In the genomic region with DNA sequence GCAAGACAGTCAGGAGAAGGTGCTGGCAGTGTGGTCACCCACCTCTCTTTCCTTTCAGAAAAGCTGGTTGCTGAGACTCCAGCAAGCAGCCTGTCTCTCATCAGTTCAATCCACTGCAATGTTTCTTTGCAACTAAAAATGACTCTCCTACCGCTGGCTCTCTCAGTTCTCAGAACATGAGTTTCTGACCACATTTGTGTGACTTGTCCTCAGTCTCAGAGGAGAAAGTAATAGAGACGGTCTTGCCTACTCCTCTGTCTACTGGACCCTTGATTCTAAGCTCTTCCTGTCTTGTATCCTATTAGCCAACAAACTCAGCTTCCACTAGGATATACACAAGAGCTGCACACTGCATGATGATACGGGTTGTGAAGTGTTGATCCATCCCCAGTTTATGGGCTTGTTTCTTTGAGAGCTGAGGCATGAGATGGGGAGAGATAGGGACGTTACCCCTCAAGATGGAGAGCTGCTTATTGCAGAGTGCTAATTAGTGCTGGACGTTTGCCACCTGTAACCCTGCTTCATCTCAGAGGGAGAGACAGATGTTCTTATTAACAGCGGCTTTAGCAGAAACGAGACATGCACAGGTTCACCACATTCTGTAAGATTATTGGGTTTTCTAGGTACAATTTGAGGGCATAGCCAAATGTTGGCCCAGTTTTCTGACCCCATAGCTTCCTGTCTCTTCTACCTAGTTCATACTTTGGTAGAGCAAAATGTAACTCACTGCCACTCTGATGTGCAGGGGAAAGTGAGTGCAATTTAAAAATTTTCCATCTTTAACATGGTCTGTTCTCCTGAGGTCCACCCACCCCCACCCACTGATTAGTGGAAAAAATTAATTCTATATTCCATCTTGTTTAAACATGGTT, we compare ENCODE assay signal across 10 cellular contexts. TPM values are rescaled to one million over a fixed set of nuclear protein-coding genes. Genes with fewer than 3 reads are reported as not detected.
DNase-seq lines count a peak whose midpoint lies in the region; ATAC-seq and TF ChIP-seq lines count a peak whose summit lies in the region.
"Had no signal": no experiment of that assay in that cellular context is flagged by ENCODE, and none has a peak within 500 bp of the region (broad histone marks: within the 10 kb centered on the region; RNA-seq: fewer than 3 reads in every experiment).

No MANE protein-coding gene starts in this region.

- POLR2A ChIA-PET in CD4-positive, alpha-beta T cell (lab: Charles Lee): interaction anchor here (0.8 to 1.0 kb wide), 2 partner anchors 32 to 40 kb away, joined by 3 to 4 read pairs; a partner anchor contains a TSS

- no peaks in the 10 kb centered on the region for H3K4me1 Mint-ChIP-seq in CD4-positive, alpha-beta T cell (ENCODE audit: low read depth)

- intact Hi-C loops in CD4-positive, alpha-beta T cell (cut with DNase I, micrococcal nuclease): no loop called here

- no peak for ATAC-seq in CD4-positive, alpha-beta T cell (ENCODE audit: poor library complexity)
- ATAC-seq in GM18909 (IDR thresholded peaks at IDR 0.05; ENCODE audit: poor library complexity, unreplicated experiment) (peak; percentile 71), HG02852 (IDR thresholded peaks at IDR 0.05; ENCODE audit: unreplicated experiment) (peak; percentile 91)

- no peaks in the 10 kb centered on the region for H3K36me3 Mint-ChIP-seq in CD4-positive, alpha-beta T cell (ENCODE audit: low read depth)

- no peak overlapping the region for H3K4me3 Mint-ChIP-seq in CD4-positive, alpha-beta T cell
- H3K4me3 Mint-ChIP-seq: nephron had no signal

- H3K27ac Mint-ChIP-seq in CD4-positive, alpha-beta T cell: peak overlapping the region; percentile 27
- H3K27ac Mint-ChIP-seq: nephron had no signal

- H3K9me3 Mint-ChIP-seq in CD4-positive, alpha-beta T cell: no peaks in the 10 kb centered on the region

- TF ChIP-seq CTCF in CD4-positive, alpha-beta T cell (IDR thresholded peaks at IDR 0.05): no peak

- no peak overlapping the region for H3K27ac ChIP-seq in CD4-positive, alpha-beta T cell (ENCODE audit: low read depth, low read length)

- H3K27me3 ChIP-seq in CD4-positive, alpha-beta T cell (ENCODE audit: control insufficient read depth, insufficient read depth, low read length): no peaks in the 10 kb centered on the region
- H3K27me3 ChIP-seq: MG63 had no signal

- DNase-seq in CD4-positive, alpha-beta T cell: no peak
- DNase-seq in NCI-H1694 treated with DMSO at 0.1 percent for 48 hours (lab: John Stamatoyannopoulos, UW) (peak; percentile 77), anterior cingulate cortex (lab: John Stamatoyannopoulos, UW) (no peak), D341Med (ENCODE audit: low spot score) (no peak), NCI-H2196 treated with DMSO at 0.1 percent for 48 hours (lab: John Stamatoyannopoulos, UW; ENCODE audit: unreplicated experiment) (no peak), HuH-7 (ENCODE audit: low spot score) (no peak)
- DNase-seq: MG63 had no signal

- CTCF ChIA-PET in CD4-positive, alpha-beta T cell (lab: Charles Lee): interaction anchor here (1.1 kb wide), 1 partner anchor 119 kb away, joined by 4 read pairs; no protein-coding TSS in a partner anchor

- H3K27me3 Mint-ChIP-seq in CD4-positive, alpha-beta T cell: no peaks in the 10 kb centered on the region

- H3K9me3 ChIP-seq in CD4-positive, alpha-beta T cell (ENCODE audit: control insufficient read depth, low read length): no peaks in the 10 kb centered on the region
- H3K9me3 ChIP-seq: MG63 had no signal

RNA-seq across cellular contexts. Expression of a gene that starts 32.4 kb away (rescaled TPM):
- 100 to 1,000 TPM in 1 of 2 experiments, 10 to 100 TPM in 1; 95.8 to 101 TPM for total RNA-seq in CD4-positive, alpha-beta T cell
